Comparison of ENCODE assay signal across 2 cellular contexts in genomic region chr14:38718519-38718918, GRCh38.
TF ChIP-seq lines count a peak whose summit lies in the region.

No MANE protein-coding gene starts in this region.

TF ChIP-seq in HepG2, 621 proteins besides CTCF, POLR2A, EP300 and RAD21:
- TF ChIP-seq ZNF362 (CRISPR knock-in tag; IDR thresholded peaks at IDR 0.05; ENCODE audit: borderline replicate concordance): no peak
- no peak for TF ChIP-seq ZFP90 (CRISPR knock-in tag; IDR thresholded peaks at IDR 0.05; ENCODE audit: borderline replicate concordance)
- no peak for TF ChIP-seq HMGXB4 (CRISPR knock-in tag; IDR thresholded peaks at IDR 0.05; ENCODE audit: borderline replicate concordance in 1 of 2, low read depth in 1 of 2)
- no peak for TF ChIP-seq HMG20B (CRISPR knock-in tag; conservative IDR thresholded peaks at IDR 0.05)
- TF ChIP-seq ZNF282 (IDR thresholded peaks at IDR 0.05; ENCODE audit: partially characterized antibody): peak; percentile 32

TF ChIP-seq in H1, 55 proteins besides CTCF, POLR2A, EP300 and RAD21 (continued from another document):
- TF ChIP-seq CEBPB (IDR thresholded peaks at IDR 0.05; ENCODE audit: low read depth, low read length): no peak
- TF ChIP-seq RFX5 (IDR thresholded peaks at IDR 0.05; ENCODE audit: borderline replicate concordance, low read depth, low read length): no peak
- no peak for TF ChIP-seq JUN (IDR thresholded peaks at IDR 0.05; ENCODE audit: low read depth, low read length)
- no peak for TF ChIP-seq CREB1 (IDR thresholded peaks at IDR 0.05)
- TF ChIP-seq ATF2 (IDR thresholded peaks at IDR 0.05; ENCODE audit: low read length): no peak
- no peak for TF ChIP-seq TAF7 (optimal IDR thresholded peaks at IDR 0.05; ENCODE audit: borderline replicate concordance, low read depth, low read length)
- no peak for TF ChIP-seq FOSL1 (IDR thresholded peaks at IDR 0.05; ENCODE audit: insufficient read depth, low read depth, low read length)
- TF ChIP-seq MAFK (IDR thresholded peaks at IDR 0.05; ENCODE audit: low read depth, low read length): no peak
- TF ChIP-seq HDAC2 (IDR thresholded peaks at IDR 0.05; ENCODE audit: borderline replicate concordance in 1 of 2, low read depth in 2 of 2, low read length in 2 of 2): no peak
- no peak for TF ChIP-seq BRCA1 (IDR thresholded peaks at IDR 0.05; ENCODE audit: low read depth, low read length)
- no peak for TF ChIP-seq ASH2L (IDR thresholded peaks at IDR 0.05; ENCODE audit: low read length)
TF ChIP-seq in H1: peak in this region for 0.
